Comparison of ENCODE assay signal across 8 cellular contexts in the genomic region with DNA sequence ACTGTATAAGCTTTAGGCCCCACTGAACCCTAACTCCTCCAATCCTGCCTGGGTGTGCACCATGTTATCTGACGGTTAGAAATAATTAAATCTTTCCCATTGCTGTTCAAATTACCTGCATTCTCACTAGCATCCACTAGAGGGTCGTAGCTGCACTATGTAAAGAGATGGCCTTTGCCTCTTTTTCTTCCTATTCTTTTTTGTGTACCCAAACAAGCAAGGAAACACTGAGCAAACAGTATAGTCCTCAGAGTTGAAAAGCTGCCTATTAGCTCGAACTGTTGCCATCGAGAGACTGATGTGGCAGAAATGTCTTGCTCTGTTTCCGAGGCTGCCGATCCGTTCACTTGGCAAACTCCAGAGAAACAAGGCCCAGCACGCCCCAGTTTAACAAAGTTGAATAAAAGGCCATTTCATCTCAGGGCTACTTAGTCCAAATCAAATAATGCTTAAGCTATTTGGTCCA.
DNase-seq lines count a peak whose midpoint lies in the region; ATAC-seq and TF ChIP-seq lines count a peak whose summit lies in the region.

No MANE protein-coding gene starts in this region.

- no peaks in the 10 kb centered on the region for H3K79me2 ChIP-seq in parathyroid adenoma

- H3K4me2 ChIP-seq in parathyroid adenoma (ENCODE audit: low read length): no peak overlapping the region

- H3K9me3 ChIP-seq in parathyroid adenoma (ENCODE audit: control insufficient read depth, low read length): no peaks in the 10 kb centered on the region

- no peaks in the 10 kb centered on the region for H3K4me1 Mint-ChIP-seq in activated T-helper 17 cell treated with anti-CD3 and anti-CD28 coated beads, Interleukin-2, amount 50 U/mL, for 72 hours

- no peaks in the 10 kb centered on the region for H3K27me3 ChIP-seq in parathyroid adenoma (ENCODE audit: control insufficient read depth, insufficient read depth, low read length)

- no peak overlapping the region for H3K4me3 ChIP-seq in parathyroid adenoma (ENCODE audit: low read depth, low read length)

- DNase-seq in DMS79 (lab: John Stamatoyannopoulos, UW): peak; percentile 2
- DNase-seq in NCI-H526 treated with DMSO at 0.1 percent for 48 hours (lab: John Stamatoyannopoulos, UW): peak; percentile 43
- peak; percentile 72 for DNase-seq in glomerular visceral epithelial cell (ENCODE audit: extremely low spot score)
- no peak for DNase-seq in stimulated activated naive CD4-positive, alpha-beta T cell treated with Interleukin-2 at 50 U/mL for 16 hours (lab: John Stamatoyannopoulos, UW)

- no peaks in the 10 kb centered on the region for H3K9me3 Mint-ChIP-seq in activated T-helper 17 cell treated with anti-CD3 and anti-CD28 coated beads, Interleukin-2, amount 50 U/mL, for 72 hours

- H3K9ac ChIP-seq in parathyroid adenoma: no peak overlapping the region

- peak; percentile 70 for TF ChIP-seq CTCF in parathyroid adenoma (IDR thresholded peaks at IDR 0.05)

- peak; percentile 95 for ATAC-seq in GM19455 (IDR thresholded peaks at IDR 0.05; ENCODE audit: unreplicated experiment)
- peak; percentile 91 for ATAC-seq in HG03457 (IDR thresholded peaks at IDR 0.05; ENCODE audit: unreplicated experiment)
- ATAC-seq in activated T-helper 17 cell treated with anti-CD3 and anti-CD28 coated beads, Interleukin-2, amount 50 U/mL, for 72 hours (replicated peaks): peak; percentile 53

- H3K4me1 ChIP-seq in parathyroid adenoma: no peaks in the 10 kb centered on the region

- no peak overlapping the region for H2AFZ ChIP-seq in parathyroid adenoma

- H3K27ac Mint-ChIP-seq in activated T-helper 17 cell treated with anti-CD3 and anti-CD28 coated beads, Interleukin-2, amount 50 U/mL, for 72 hours: no peak overlapping the region

- H3K36me3 Mint-ChIP-seq in activated T-helper 17 cell treated with anti-CD3 and anti-CD28 coated beads, Interleukin-2, amount 50 U/mL, for 72 hours (ENCODE audit: low read depth): no peaks in the 10 kb centered on the region

- H3K4me3 Mint-ChIP-seq in activated T-helper 17 cell treated with anti-CD3 and anti-CD28 coated beads, Interleukin-2, amount 50 U/mL, for 72 hours: no peak overlapping the region

- peaks cover 3% of the 10 kb centered on the region for H3K27me3 Mint-ChIP-seq in activated T-helper 17 cell treated with anti-CD3 and anti-CD28 coated beads, Interleukin-2, amount 50 U/mL, for 72 hours

- H3K36me3 ChIP-seq in parathyroid adenoma (ENCODE audit: control insufficient read depth, insufficient read depth, low read length): no peaks in the 10 kb centered on the region

- H3K27ac ChIP-seq in parathyroid adenoma: no peak overlapping the region
